Comparison of ENCODE assay signal across 37 cellular contexts in the genomic region with DNA sequence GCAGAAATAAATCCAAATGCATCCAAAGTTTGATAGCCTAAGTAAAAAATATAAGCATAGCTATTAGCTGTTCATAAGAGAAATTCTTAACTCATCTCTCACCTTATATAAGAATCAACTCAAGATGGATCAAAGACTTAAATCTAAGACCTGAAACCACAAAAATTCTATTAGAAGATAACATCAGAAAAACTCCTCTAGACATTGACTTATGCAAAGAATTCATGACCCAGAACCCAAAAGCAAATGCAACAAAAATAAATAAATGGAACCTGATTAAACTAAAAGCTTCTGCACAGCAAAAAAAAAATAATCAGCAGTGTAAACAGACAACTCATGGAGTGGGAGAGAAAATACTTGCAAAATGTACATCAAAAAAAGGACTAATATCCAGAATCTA.
"Had no signal": no experiment of that assay in that cellular context is flagged by ENCODE, and none has a peak within 500 bp of the region (broad histone marks: within the 10 kb centered on the region; RNA-seq: fewer than 3 reads in every experiment).

No MANE protein-coding gene starts in this region.

- H3K4me3 ChIP-seq: ascending aorta, cardiac muscle cell, colonic mucosa, SJSA1 had no signal

- H3K4me1 ChIP-seq: ascending aorta, colonic mucosa had no signal

- H3K27ac ChIP-seq: ascending aorta, cardiac muscle cell, colonic mucosa, SJSA1, VCaP had no signal

- DNase-seq: activated B cell treated with CpG ODN at 0.5 μM for 24 hours; activated CD4-positive, alpha-beta memory T cell treated with anti-CD3 and anti-CD28 coated beads for 36 hours; activated CD4-positive, alpha-beta T cell treated with anti-CD3 and anti-CD28 coated beads for 4 hours; activated CD4-positive, alpha-beta T cell treated with anti-CD3 and anti-CD28 coated beads, Interleukin-2, amount 50 U/mL, for 1 hour; activated CD4-positive, CD25-positive, alpha-beta regulatory T cell treated with anti-CD3 and anti-CD28 coated beads, Interleukin-2, amount 50 U/mL, for 72 hours; activated CD8-positive, alpha-beta memory T cell treated with anti-CD3 and anti-CD28 coated beads, Interleukin-2, amount 50 U/mL, for 4 hours; activated effector memory CD4-positive, alpha-beta T cell treated with anti-CD3 and anti-CD28 coated beads, Interleukin-2, amount 50 U/mL, for 16 hours; activated naive CD4-positive, alpha-beta T cell; activated naive CD8-positive, alpha-beta T cell treated with anti-CD3 and anti-CD28 coated beads, Interleukin-2, amount 10 ng/mL, durations not matched to agents 7 days and 5 days; activated T-cell treated with anti-CD3 and anti-CD28 coated beads for 4 hours; activated T-cell treated with anti-CD3 and anti-CD28 coated beads, Interleukin-2, amount 50 U/mL, for 72 hours; amygdala; colonic mucosa; Kasumi-1; NCI-H1092 treated with DMSO at 0.1 percent for 48 hours; NCI-H1417 treated with DMSO at 0.1 percent for 48 hours; NCI-H1694; NCI-H1930; NCI-H2081 treated with DMSO at 0.1 percent for 48 hours; NCI-H226; NCI-H446 treated with DMSO at 0.1 percent for 48 hours; NCI-H524; NCI-H748 treated with DMSO at 0.1 percent for 48 hours; NK-92 treated with Interleukin-12 subunit alpha and Interleukin-12 subunit beta, amount 100 ng/mL, for 24 hours; RPMI8226; SHP77 treated with DMSO at 0.1 percent for 48 hours; SK-N-SH; T-cell; T-helper 17 cell had no signal

- H3K4me2 ChIP-seq: SK-N-SH had no signal

- H3K9me2 ChIP-seq: SK-N-SH had no signal

- H3K4me3 Mint-ChIP-seq: activated B cell treated with CpG ODN at 0.5 μM for 24 hours; activated CD4-positive, alpha-beta memory T cell treated with anti-CD3 and anti-CD28 coated beads for 36 hours; activated naive CD4-positive, alpha-beta T cell treated with anti-CD3 and anti-CD28 coated beads, Interleukin-2, amount 50 U/mL, for 24 hours; activated naive CD8-positive, alpha-beta T cell treated with anti-CD3 and anti-CD28 coated beads, Interleukin-2, amount 10 ng/mL, durations not matched to agents 7 days and 5 days; activated T-cell treated with anti-CD3 and anti-CD28 coated beads, Interleukin-2, amount 50 U/mL, for 72 hours; activated T-helper 17 cell treated with anti-CD3 and anti-CD28 coated beads, Interleukin-2, amount 50 U/mL, for 72 hours; central memory CD8-positive, alpha-beta T cell; T-cell; T-helper 17 cell had no signal

- ATAC-seq: activated T-cell treated with anti-CD3 and anti-CD28 coated beads, Interleukin-2, amount 50 U/mL, for 72 hours; activated T-helper 17 cell treated with anti-CD3 and anti-CD28 coated beads, Interleukin-2, amount 50 U/mL, for 72 hours; Panc1; T-cell; T-helper 17 cell had no signal

- H3K27me3 ChIP-seq: ascending aorta, cardiac muscle cell, colonic mucosa, SJSA1 had no signal

- H3K36me3 ChIP-seq: ascending aorta, cardiac muscle cell, colonic mucosa, SJSA1 had no signal

- H3K9me3 ChIP-seq: ascending aorta, colonic mucosa, SJSA1, SK-N-SH had no signal

- H3K9me3 Mint-ChIP-seq: activated naive CD8-positive, alpha-beta T cell treated with anti-CD3 and anti-CD28 coated beads, Interleukin-2, amount 10 ng/mL, durations not matched to agents 7 days and 5 days had no signal

- H3K4me1 Mint-ChIP-seq: activated B cell treated with CpG ODN at 0.5 μM for 24 hours; activated naive CD4-positive, alpha-beta T cell treated with anti-CD3 and anti-CD28 coated beads, Interleukin-2, amount 50 U/mL, for 24 hours; activated naive CD8-positive, alpha-beta T cell treated with anti-CD3 and anti-CD28 coated beads, Interleukin-2, amount 10 ng/mL, durations not matched to agents 7 days and 5 days; activated T-helper 17 cell treated with anti-CD3 and anti-CD28 coated beads, Interleukin-2, amount 50 U/mL, for 72 hours; central memory CD8-positive, alpha-beta T cell; T-cell; T-helper 17 cell had no signal

- H3K9ac ChIP-seq: SK-N-SH had no signal

- H3K36me3 Mint-ChIP-seq: activated CD4-positive, alpha-beta memory T cell treated with anti-CD3 and anti-CD28 coated beads for 36 hours; activated naive CD4-positive, alpha-beta T cell treated with anti-CD3 and anti-CD28 coated beads, Interleukin-2, amount 50 U/mL, for 24 hours; activated naive CD8-positive, alpha-beta T cell treated with anti-CD3 and anti-CD28 coated beads, Interleukin-2, amount 10 ng/mL, durations not matched to agents 7 days and 5 days; T-cell had no signal

- H3K27ac Mint-ChIP-seq: activated B cell treated with CpG ODN at 0.5 μM for 24 hours; activated CD4-positive, alpha-beta memory T cell treated with anti-CD3 and anti-CD28 coated beads for 36 hours; activated naive CD4-positive, alpha-beta T cell treated with anti-CD3 and anti-CD28 coated beads, Interleukin-2, amount 50 U/mL, for 24 hours; activated naive CD8-positive, alpha-beta T cell treated with anti-CD3 and anti-CD28 coated beads, Interleukin-2, amount 10 ng/mL, durations not matched to agents 7 days and 5 days; activated T-cell treated with anti-CD3 and anti-CD28 coated beads, Interleukin-2, amount 50 U/mL, for 72 hours; activated T-helper 17 cell treated with anti-CD3 and anti-CD28 coated beads, Interleukin-2, amount 50 U/mL, for 72 hours; T-cell; T-helper 17 cell had no signal
